ENCODE assay signal across 2 cellular contexts in the genomic region with DNA sequence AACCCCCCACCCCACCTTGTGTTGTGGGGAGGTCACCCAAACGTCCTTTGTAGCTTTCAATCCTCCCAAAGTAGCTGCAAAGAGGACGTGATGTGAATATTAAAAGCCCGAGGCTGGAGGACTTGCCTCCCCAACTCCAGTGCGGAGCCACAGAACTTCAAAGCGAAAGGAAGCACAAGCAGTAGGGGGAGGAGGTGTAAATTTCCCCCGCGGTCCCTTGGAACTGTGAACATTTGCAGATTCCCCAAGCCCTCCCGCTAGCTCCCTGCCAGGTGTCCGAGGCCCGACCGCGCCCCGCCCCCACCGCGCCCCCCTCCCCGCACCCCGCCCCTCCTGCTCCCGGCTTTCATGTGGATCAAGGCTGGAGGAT.
TF ChIP-seq lines count a peak whose summit lies in the region.

No MANE protein-coding gene starts in this region.

TF ChIP-seq in GM12878, 131 proteins besides CTCF, POLR2A, EP300 and RAD21 (continued from another document):
- no peak for TF ChIP-seq NFIC (IDR thresholded peaks at IDR 0.05; ENCODE audit: low read depth, low read length)
- no peak for TF ChIP-seq IKZF1 (conservative IDR thresholded peaks at IDR 0.05)
- TF ChIP-seq STAT1 (conservative IDR thresholded peaks at IDR 0.05): no peak
- TF ChIP-seq, protein P1, sequence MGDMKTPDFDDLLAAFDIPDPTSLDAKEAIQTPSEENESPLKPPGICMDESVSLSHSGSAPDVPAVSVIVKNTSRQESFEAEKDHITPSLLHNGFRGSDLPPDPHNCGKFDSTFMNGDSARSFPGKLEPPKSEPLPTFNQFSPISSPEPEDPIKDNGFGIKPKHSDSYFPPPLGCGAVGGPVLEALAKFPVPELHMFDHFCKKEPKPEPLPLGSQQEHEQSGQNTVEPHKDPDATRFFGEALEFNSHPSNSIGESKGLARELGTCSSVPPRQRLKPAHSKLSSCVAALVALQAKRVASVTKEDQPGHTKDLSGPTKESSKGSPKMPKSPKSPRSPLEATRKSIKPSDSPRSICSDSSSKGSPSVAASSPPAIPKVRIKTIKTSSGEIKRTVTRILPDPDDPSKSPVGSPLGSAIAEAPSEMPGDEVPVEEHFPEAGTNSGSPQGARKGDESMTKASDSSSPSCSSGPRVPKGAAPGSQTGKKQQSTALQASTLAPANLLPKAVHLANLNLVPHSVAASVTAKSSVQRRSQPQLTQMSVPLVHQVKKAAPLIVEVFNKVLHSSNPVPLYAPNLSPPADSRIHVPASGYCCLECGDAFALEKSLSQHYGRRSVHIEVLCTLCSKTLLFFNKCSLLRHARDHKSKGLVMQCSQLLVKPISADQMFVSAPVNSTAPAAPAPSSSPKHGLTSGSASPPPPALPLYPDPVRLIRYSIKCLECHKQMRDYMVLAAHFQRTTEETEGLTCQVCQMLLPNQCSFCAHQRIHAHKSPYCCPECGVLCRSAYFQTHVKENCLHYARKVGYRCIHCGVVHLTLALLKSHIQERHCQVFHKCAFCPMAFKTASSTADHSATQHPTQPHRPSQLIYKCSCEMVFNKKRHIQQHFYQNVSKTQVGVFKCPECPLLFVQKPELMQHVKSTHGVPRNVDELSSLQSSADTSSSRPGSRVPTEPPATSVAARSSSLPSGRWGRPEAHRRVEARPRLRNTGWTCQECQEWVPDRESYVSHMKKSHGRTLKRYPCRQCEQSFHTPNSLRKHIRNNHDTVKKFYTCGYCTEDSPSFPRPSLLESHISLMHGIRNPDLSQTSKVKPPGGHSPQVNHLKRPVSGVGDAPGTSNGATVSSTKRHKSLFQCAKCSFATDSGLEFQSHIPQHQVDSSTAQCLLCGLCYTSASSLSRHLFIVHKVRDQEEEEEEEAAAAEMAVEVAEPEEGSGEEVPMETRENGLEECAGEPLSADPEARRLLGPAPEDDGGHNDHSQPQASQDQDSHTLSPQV (IDR thresholded peaks at IDR 0.05): no peak
- no peak for TF ChIP-seq RUNX3 (IDR thresholded peaks at IDR 0.05; ENCODE audit: low read length)
- TF ChIP-seq, protein P2, sequence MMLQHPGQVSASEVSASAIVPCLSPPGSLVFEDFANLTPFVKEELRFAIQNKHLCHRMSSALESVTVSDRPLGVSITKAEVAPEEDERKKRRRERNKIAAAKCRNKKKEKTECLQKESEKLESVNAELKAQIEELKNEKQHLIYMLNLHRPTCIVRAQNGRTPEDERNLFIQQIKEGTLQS (IDR thresholded peaks at IDR 0.05; ENCODE audit: borderline replicate concordance, extremely low read depth, low read depth, low read length): no peak
- no peak for TF ChIP-seq SMAD1 (IDR thresholded peaks at IDR 0.05; ENCODE audit: low read depth, partially characterized antibody)
- no peak for TF ChIP-seq FOS (IDR thresholded peaks at IDR 0.05; ENCODE audit: borderline replicate concordance, extremely low read depth, insufficient read length)
- no peak for TF ChIP-seq SIX5 (IDR thresholded peaks at IDR 0.05; ENCODE audit: low read depth, low read length, severe bottlenecking)
- TF ChIP-seq SUZ12 (IDR thresholded peaks at IDR 0.05; ENCODE audit: unreplicated experiment): no peak
- no peak for TF ChIP-seq SRF (IDR thresholded peaks at IDR 0.05; ENCODE audit: low read depth in 2 of 2, low read length in 2 of 2)
- TF ChIP-seq, protein P3, sequence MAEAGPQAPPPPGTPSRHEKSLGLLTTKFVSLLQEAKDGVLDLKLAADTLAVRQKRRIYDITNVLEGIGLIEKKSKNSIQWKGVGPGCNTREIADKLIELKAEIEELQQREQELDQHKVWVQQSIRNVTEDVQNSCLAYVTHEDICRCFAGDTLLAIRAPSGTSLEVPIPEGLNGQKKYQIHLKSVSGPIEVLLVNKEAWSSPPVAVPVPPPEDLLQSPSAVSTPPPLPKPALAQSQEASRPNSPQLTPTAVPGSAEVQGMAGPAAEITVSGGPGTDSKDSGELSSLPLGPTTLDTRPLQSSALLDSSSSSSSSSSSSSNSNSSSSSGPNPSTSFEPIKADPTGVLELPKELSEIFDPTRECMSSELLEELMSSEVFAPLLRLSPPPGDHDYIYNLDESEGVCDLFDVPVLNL (IDR thresholded peaks at IDR 0.05; ENCODE audit: low read depth, low read length): no peak

TF ChIP-seq in liver, 16 proteins besides CTCF, POLR2A, EP300 and RAD21 (continued from another document):
- TF ChIP-seq RXRA (IDR thresholded peaks at IDR 0.05) (no peak), GABPA (IDR thresholded peaks at IDR 0.05 in 1 of 2, conservative IDR thresholded peaks at IDR 0.05 in 1 of 2) (no peak), NR2F2 (IDR thresholded peaks at IDR 0.05) (no peak), SP1 (IDR thresholded peaks at IDR 0.05) (no peak), HNF4G (IDR thresholded peaks at IDR 0.05) (no peak), JUND (IDR thresholded peaks at IDR 0.05) (no peak), FOXA2 (IDR thresholded peaks at IDR 0.05) (no peak), FOXA1 (IDR thresholded peaks at IDR 0.05) (no peak), TAF1 (conservative IDR thresholded peaks at IDR 0.05) (no peak)
- TF ChIP-seq, protein P4, sequence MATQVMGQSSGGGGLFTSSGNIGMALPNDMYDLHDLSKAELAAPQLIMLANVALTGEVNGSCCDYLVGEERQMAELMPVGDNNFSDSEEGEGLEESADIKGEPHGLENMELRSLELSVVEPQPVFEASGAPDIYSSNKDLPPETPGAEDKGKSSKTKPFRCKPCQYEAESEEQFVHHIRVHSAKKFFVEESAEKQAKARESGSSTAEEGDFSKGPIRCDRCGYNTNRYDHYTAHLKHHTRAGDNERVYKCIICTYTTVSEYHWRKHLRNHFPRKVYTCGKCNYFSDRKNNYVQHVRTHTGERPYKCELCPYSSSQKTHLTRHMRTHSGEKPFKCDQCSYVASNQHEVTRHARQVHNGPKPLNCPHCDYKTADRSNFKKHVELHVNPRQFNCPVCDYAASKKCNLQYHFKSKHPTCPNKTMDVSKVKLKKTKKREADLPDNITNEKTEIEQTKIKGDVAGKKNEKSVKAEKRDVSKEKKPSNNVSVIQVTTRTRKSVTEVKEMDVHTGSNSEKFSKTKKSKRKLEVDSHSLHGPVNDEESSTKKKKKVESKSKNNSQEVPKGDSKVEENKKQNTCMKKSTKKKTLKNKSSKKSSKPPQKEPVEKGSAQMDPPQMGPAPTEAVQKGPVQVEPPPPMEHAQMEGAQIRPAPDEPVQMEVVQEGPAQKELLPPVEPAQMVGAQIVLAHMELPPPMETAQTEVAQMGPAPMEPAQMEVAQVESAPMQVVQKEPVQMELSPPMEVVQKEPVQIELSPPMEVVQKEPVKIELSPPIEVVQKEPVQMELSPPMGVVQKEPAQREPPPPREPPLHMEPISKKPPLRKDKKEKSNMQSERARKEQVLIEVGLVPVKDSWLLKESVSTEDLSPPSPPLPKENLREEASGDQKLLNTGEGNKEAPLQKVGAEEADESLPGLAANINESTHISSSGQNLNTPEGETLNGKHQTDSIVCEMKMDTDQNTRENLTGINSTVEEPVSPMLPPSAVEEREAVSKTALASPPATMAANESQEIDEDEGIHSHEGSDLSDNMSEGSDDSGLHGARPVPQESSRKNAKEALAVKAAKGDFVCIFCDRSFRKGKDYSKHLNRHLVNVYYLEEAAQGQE (IDR thresholded peaks at IDR 0.05): no peak
- TF ChIP-seq, protein P2 (IDR thresholded peaks at IDR 0.05): no peak
- TF ChIP-seq, protein P5, sequence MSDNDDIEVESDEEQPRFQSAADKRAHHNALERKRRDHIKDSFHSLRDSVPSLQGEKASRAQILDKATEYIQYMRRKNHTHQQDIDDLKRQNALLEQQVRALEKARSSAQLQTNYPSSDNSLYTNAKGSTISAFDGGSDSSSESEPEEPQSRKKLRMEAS (IDR thresholded peaks at IDR 0.05): no peak
- TF ChIP-seq, protein P6, sequence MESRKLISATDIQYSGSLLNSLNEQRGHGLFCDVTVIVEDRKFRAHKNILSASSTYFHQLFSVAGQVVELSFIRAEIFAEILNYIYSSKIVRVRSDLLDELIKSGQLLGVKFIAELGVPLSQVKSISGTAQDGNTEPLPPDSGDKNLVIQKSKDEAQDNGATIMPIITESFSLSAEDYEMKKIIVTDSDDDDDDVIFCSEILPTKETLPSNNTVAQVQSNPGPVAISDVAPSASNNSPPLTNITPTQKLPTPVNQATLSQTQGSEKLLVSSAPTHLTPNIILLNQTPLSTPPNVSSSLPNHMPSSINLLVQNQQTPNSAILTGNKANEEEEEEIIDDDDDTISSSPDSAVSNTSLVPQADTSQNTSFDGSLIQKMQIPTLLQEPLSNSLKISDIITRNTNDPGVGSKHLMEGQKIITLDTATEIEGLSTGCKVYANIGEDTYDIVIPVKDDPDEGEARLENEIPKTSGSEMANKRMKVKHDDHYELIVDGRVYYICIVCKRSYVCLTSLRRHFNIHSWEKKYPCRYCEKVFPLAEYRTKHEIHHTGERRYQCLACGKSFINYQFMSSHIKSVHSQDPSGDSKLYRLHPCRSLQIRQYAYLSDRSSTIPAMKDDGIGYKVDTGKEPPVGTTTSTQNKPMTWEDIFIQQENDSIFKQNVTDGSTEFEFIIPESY (IDR thresholded peaks at IDR 0.05): no peak
